8 cellular contexts compared by ENCODE assay signal in genomic region chrX:78064698-78065601, GRCh38. TPM values are rescaled to one million over a fixed set of nuclear protein-coding genes. Genes with fewer than 3 reads are reported as not detected.
A peak's percentile ranks its signal among the peaks of the same experiment; 100 is the strongest.
DNase-seq lines count a peak whose midpoint lies in the region; ATAC-seq and TF ChIP-seq lines count a peak whose summit lies in the region.
"Not testable (repeated sequence)": the region's sequence is repeated elsewhere in the genome, so short reads cannot be mapped to it uniquely, and the experiment has no call there.

No MANE protein-coding gene starts in this region.

- not testable (repeated sequence) for TF ChIP-seq CTCF in AG09309 (IDR thresholded peaks at IDR 0.05; ENCODE audit: control insufficient read depth, insufficient read depth, low read depth, low read length, missing control alignments); epithelial cell of proximal tubule (conservative IDR thresholded peaks at IDR 0.05; ENCODE audit: low read depth, low read length); natural killer cell (IDR thresholded peaks at IDR 0.05)

- ATAC-seq in GM18520 (IDR thresholded peaks at IDR 0.05; ENCODE audit: unreplicated experiment) (peak; percentile 76), GM21737 (IDR thresholded peaks at IDR 0.05; ENCODE audit: unreplicated experiment) (peak; percentile 82), HG03139 (IDR thresholded peaks at IDR 0.05; ENCODE audit: unreplicated experiment) (peak; percentile 86), natural killer cell (peak; percentile 61 to 83 (median 76))
- ATAC-seq in activated T-cell treated with anti-CD3 and anti-CD28 coated beads, Interleukin-2, amount 50 U/mL, for 72 hours (replicated peaks in 1 of 2) = peak; percentile 93 to 95

- H3K4me3 ChIP-seq in AG09309 (ENCODE audit: control insufficient read depth, low read depth, low read length); epithelial cell of proximal tubule (ENCODE audit: low read depth, low read length): not testable (repeated sequence)

- DNase-seq in AG09309 (ENCODE audit: low read depth) = peak; percentile 31
- peak; percentile 7 for DNase-seq in NCI-H226
- peak; percentile 7 to 25 for DNase-seq in activated T-cell treated with anti-CD3 and anti-CD28 coated beads, Interleukin-2, amount 50 U/mL, for 72 hours
- DNase-seq in epithelial cell of proximal tubule (ENCODE audit: low read depth) = peak; percentile 64
- DNase-seq in natural killer cell = not testable (repeated sequence)

- not testable (repeated sequence) for H3K27me3 Mint-ChIP-seq in activated T-cell treated with anti-CD3 and anti-CD28 coated beads, Interleukin-2, amount 50 U/mL, for 72 hours (ENCODE audit: low read depth); natural killer cell (ENCODE audit: low read depth in 2 of 2)

- H3K4me1 Mint-ChIP-seq in activated T-cell treated with anti-CD3 and anti-CD28 coated beads, Interleukin-2, amount 50 U/mL, for 72 hours (ENCODE audit: low read depth) = peaks cover 23% of the 10 kb centered on the region
- H3K4me1 Mint-ChIP-seq in natural killer cell = not testable (repeated sequence)

- H3K27ac Mint-ChIP-seq in activated T-cell treated with anti-CD3 and anti-CD28 coated beads, Interleukin-2, amount 50 U/mL, for 72 hours = peak overlapping the region; percentile 69
- H3K27ac Mint-ChIP-seq in natural killer cell = peak overlapping the region; percentile 42 to 77

- H3K4me3 Mint-ChIP-seq in activated T-cell treated with anti-CD3 and anti-CD28 coated beads, Interleukin-2, amount 50 U/mL, for 72 hours = peak overlapping the region; percentile 35 to 75
- not testable (repeated sequence) for H3K4me3 Mint-ChIP-seq in natural killer cell

- H3K9me3 Mint-ChIP-seq in activated T-cell treated with anti-CD3 and anti-CD28 coated beads, Interleukin-2, amount 50 U/mL, for 72 hours; natural killer cell: not testable (repeated sequence)

- not testable (repeated sequence) for H3K36me3 Mint-ChIP-seq in activated T-cell treated with anti-CD3 and anti-CD28 coated beads, Interleukin-2, amount 50 U/mL, for 72 hours (ENCODE audit: insufficient read depth in 2 of 2); natural killer cell

- intact Hi-C loops in natural killer cell (cut with micrococcal nuclease) = not testable (repeated sequence)

RNA-seq across cellular contexts. Expression of gene PGK1, which starts 39.1 kb away (rescaled TPM):
- total RNA-seq in activated T-cell treated with anti-CD3 and anti-CD28 coated beads, Interleukin-2, amount 50 U/mL, for 72 hours = 100 to 1,000 TPM; 345 to 457 TPM
- 323 and 729 TPM in 2 replicates for total RNA-seq in epithelial cell of proximal tubule
- total RNA-seq in natural killer cell = 100 to 1,000 TPM; 200 to 205 (median 203) TPM
